ENCODE assay signal across 8 cellular contexts in the genomic region with DNA sequence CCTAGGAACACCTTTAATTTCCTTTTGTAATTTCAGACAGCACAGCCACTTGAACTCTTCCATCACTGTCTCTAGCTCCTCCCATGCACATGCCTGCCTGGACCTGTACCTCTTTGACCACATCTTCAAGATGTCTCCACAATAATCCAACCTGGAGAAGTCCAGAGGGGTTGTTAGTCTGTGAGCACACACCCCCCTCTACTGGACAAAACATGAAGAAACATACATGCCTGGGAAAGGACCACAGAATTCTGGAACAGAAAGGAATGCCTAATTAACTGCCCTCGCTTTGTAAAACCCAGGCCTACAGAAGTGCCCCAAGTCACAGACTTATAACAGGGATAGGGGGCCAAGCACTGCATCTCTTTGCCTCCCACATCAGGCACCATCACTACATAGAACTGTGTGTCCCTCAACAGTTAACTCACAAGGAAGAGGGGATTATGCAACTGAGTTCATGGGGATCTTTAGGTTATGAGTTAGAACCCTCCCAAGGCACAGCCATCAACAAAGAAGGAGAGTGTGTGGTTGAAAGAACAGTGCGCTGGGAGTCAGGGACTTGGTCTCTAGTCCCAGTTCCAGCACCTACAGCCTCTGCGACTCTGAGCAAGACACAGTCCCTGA.
DNase-seq lines count a peak whose midpoint lies in the region; ATAC-seq, FAIRE-seq and TF ChIP-seq lines count a peak whose summit lies in the region.

No MANE protein-coding gene starts in this region.

- no peak overlapping the region for H3K4me3 ChIP-seq in HepG2 (replicated peaks in 1 of 3; ENCODE audit: insufficient read depth in 1 of 3, low read depth in 2 of 3, low read length in 3 of 3)

- intact Hi-C loops in MCF 10A (cut with micrococcal nuclease): loop anchor here (1.0 to 10.0 kb wide), 6 partner anchors 47 to 481 kb away; no protein-coding TSS in a partner anchor
- intact Hi-C loops in HepG2 (cut with micrococcal nuclease; ENCODE audit: unreplicated experiment): loop anchor here (1.0 to 5.0 kb wide), 4 partner anchors 47 to 486 kb away; no protein-coding TSS in a partner anchor

- H3K27me3 Mint-ChIP-seq in MCF 10A (ENCODE audit: insufficient read depth, unreplicated experiment): no peaks in the 10 kb centered on the region

- H3K4me1 Mint-ChIP-seq in MCF 10A (ENCODE audit: insufficient read depth, unreplicated experiment): peaks cover 12% of the 10 kb centered on the region

- POLR2A ChIA-PET in MCF 10A (lab: Yijun Ruan, JAX): interaction anchor here (0.5 to 2.6 kb wide), 10 partner anchors 9 to 296 kb away, joined by 3 to 12 read pairs (median 4); no protein-coding TSS in a partner anchor
- POLR2A ChIA-PET in HepG2 (lab: Yijun Ruan, JAX): no interaction called here

- FAIRE-seq in HepG2 (lab: Jason Lieb, UNC): peak; percentile 56

- no peaks in the 10 kb centered on the region for H3K9me3 ChIP-seq in HepG2 (ENCODE audit: low read length)

- no peaks in the 10 kb centered on the region for H3K27me3 ChIP-seq in HepG2 (ENCODE audit: control insufficient read depth in 1 of 2, insufficient read depth in 2 of 2, low read length in 2 of 2)

- TF ChIP-seq POLR2A in HepG2 (IDR thresholded peaks at IDR 0.05; ENCODE audit: insufficient read depth in 1 of 2, low read depth in 2 of 2, low read length in 2 of 2): no peak

- no peak overlapping the region for H3K27ac Mint-ChIP-seq in MCF 10A (ENCODE audit: low read depth, unreplicated experiment)

- H3K9me3 Mint-ChIP-seq in MCF 10A (ENCODE audit: unreplicated experiment): no peaks in the 10 kb centered on the region

- no peaks in the 10 kb centered on the region for H3K79me2 ChIP-seq in HepG2 (ENCODE audit: insufficient read depth, low read length)

- H3K27ac ChIP-seq in HepG2 (ENCODE audit: extremely low read length, insufficient read depth, low read length): no peak overlapping the region

- H4K20me1 ChIP-seq in HepG2 (ENCODE audit: insufficient read depth, low read length): no peaks in the 10 kb centered on the region

- no peaks in the 10 kb centered on the region for H3K36me3 Mint-ChIP-seq in MCF 10A (ENCODE audit: insufficient read depth, unreplicated experiment)

- H2AFZ ChIP-seq in HepG2 (ENCODE audit: low read length): no peak overlapping the region

- no peaks in the 10 kb centered on the region for H3K4me1 ChIP-seq in HepG2 (ENCODE audit: insufficient read depth, low read length)

- TF ChIP-seq EP300 in HepG2 (IDR thresholded peaks at IDR 0.05; ENCODE audit: low read depth in 2 of 2, low read length in 2 of 2) (no peak), HepG2 (CRISPR knock-in tag; IDR thresholded peaks at IDR 0.05; ENCODE audit: borderline replicate concordance) (no peak)

- CTCF ChIA-PET in MCF 10A (lab: Yijun Ruan, JAX): interaction anchor here (0.6 to 17.3 kb wide), 56 partner anchors 9 to 738 kb away, joined by 3 to 292 read pairs (median 4); a partner anchor contains a TSS
- CTCF ChIA-PET in HepG2 (lab: Yijun Ruan, JAX; ENCODE audit: low intra/inter-chr PET ratio, low total read pairs): interaction anchor here (1.2 to 3.1 kb wide), 4 partner anchors 47 to 482 kb away, joined by 3 to 30 read pairs (median 8); no protein-coding TSS in a partner anchor

- WGBS in HepG2 (ENCODE audit: low lambda C conversion rate): 17% methylated on average over 2 of the region's 3 CpGs

- DNase-seq in AG09319 (ENCODE audit: extremely low read depth, low read depth) (no peak), NCI-H526 (lab: John Stamatoyannopoulos, UW) (peak; percentile 41 to 73), MCF 10A (ENCODE audit: unreplicated experiment) (peak; percentile 91), HepG2 (ENCODE audit: low spot score) (peak; percentile 31)

- no peak overlapping the region for H3K4me3 Mint-ChIP-seq in MCF 10A (ENCODE audit: unreplicated experiment)

- no peak overlapping the region for H3K9ac ChIP-seq in HepG2 (ENCODE audit: insufficient read depth, low read depth, low read length)

- TF ChIP-seq CTCF in AG09319 (IDR thresholded peaks at IDR 0.05; ENCODE audit: low read depth, low read length) (peak; percentile 80), GM12874 (IDR thresholded peaks at IDR 0.05; ENCODE audit: insufficient read depth, low read depth, low read length) (peak; percentile 45), MCF 10A (IDR thresholded peaks at IDR 0.05; ENCODE audit: unreplicated experiment) (peak; percentile 80), HepG2 (CRISPR knock-in tag; IDR thresholded peaks at IDR 0.05) (peak; percentile 68)

- BruUV-seq in MCF 10A (replicated peaks; lab: Mats Ljungman, UMichigan) (no TSS peak), HepG2 (replicated peaks; lab: Mats Ljungman, UMichigan) (no TSS peak)

- peak; percentile 52; the same call in 1 of the 2 replicates for TF ChIP-seq RAD21 in HepG2 (CRISPR knock-in tag; IDR thresholded peaks at IDR 0.05)

- ATAC-seq in HepG2 (peak; percentile 75), GM18519 (IDR thresholded peaks at IDR 0.05; ENCODE audit: low FRiP score, unreplicated experiment) (no peak), GM18517 (IDR thresholded peaks at IDR 0.05; ENCODE audit: unreplicated experiment) (no peak), GM21717 (IDR thresholded peaks at IDR 0.05; ENCODE audit: unreplicated experiment) (no peak)

- H3K36me3 ChIP-seq in HepG2 (replicated peaks in 1 of 2; ENCODE audit: control insufficient read depth in 1 of 2, insufficient read depth in 2 of 2, low read length in 2 of 2): no peaks in the 10 kb centered on the region

- in situ Hi-C loops in HepG2 (cut with HindIII; ENCODE audit: extremely low pct_ligation_motif_present, low pct_unique_long_range_greater_than_20kb): loop anchor here (5.0 to 10.0 kb wide), 2 partner anchors 116 to 468 kb away; no protein-coding TSS in a partner anchor

- H3K4me2 ChIP-seq in HepG2 (ENCODE audit: low read depth, low read length): no peak overlapping the region

TF ChIP-seq in HepG2, 621 proteins besides CTCF, POLR2A, EP300 and RAD21:
- TF ChIP-seq STAG1 (CRISPR knock-in tag; IDR thresholded peaks at IDR 0.05) (peak; percentile 77), ZNF724P (CRISPR knock-in tag; IDR thresholded peaks at IDR 0.05; ENCODE audit: borderline replicate concordance) (no peak), IRX3 (CRISPR knock-in tag; IDR thresholded peaks at IDR 0.05; ENCODE audit: borderline replicate concordance, low read depth) (no peak), SMC3 (IDR thresholded peaks at IDR 0.05; ENCODE audit: low read length) (peak; percentile 46), ZKSCAN1 (IDR thresholded peaks at IDR 0.05; ENCODE audit: low read length) (no peak)
- TF ChIP-seq, protein P1, sequence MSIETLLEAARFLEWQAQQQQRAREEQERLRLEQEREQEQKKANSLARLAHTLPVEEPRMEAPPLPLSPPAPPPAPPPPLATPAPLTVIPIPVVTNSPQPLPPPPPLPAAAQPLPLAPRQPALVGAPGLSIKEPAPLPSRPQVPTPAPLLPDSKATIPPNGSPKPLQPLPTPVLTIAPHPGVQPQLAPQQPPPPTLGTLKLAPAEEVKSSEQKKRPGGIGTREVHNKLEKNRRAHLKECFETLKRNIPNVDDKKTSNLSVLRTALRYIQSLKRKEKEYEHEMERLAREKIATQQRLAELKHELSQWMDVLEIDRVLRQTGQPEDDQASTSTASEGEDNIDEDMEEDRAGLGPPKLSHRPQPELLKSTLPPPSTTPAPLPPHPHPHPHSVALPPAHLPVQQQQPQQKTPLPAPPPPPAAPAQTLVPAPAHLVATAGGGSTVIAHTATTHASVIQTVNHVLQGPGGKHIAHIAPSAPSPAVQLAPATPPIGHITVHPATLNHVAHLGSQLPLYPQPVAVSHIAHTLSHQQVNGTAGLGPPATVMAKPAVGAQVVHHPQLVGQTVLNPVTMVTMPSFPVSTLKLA (IDR thresholded peaks at IDR 0.05): no peak
TF ChIP-seq in HepG2: peak in this region for 2.
